ENCODE assay signal across 20 cellular contexts in the genomic region with DNA sequence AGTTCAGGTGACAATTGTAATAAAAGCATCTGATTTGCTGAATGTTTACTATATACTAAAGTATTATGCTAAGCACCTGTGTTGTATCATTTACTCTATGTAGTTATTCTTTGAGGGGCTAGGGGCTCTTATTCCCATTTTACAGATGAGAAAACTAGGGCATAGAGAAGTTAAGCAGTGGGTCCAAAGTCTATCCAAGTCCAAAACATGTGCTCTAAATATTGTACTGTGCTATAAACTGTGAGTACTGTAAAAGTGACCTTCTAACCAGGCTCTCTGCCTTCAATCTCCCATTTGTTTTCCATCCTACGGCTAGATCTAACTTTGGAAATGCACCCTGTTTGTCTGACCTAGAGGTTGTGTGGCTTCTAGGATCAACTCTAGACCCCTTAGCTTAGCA. TPM values are rescaled to one million over a fixed set of nuclear protein-coding genes. Genes with fewer than 3 reads are reported as not detected.
"Had no signal": no experiment of that assay in that cellular context is flagged by ENCODE, and none has a peak within 500 bp of the region (broad histone marks: within the 10 kb centered on the region; RNA-seq: fewer than 3 reads in every experiment).

No MANE protein-coding gene starts in this region.

- H3K27me3 ChIP-seq: ascending aorta, esophagus muscularis mucosa, gastroesophageal sphincter, heart left ventricle, right lobe of liver, testis, upper lobe of right lung had no signal

- H3K9me3 ChIP-seq: ascending aorta, esophagus muscularis mucosa, gastroesophageal sphincter, right lobe of liver, testis, upper lobe of right lung had no signal

- H3K27me3 Mint-ChIP-seq: activated CD4-positive, alpha-beta T cell treated with anti-CD3 and anti-CD28 coated beads for 36 hours; activated naive CD4-positive, alpha-beta T cell treated with anti-CD3 and anti-CD28 coated beads, Interleukin-2, amount 50 U/mL, for 24 hours; stimulated activated naive CD8-positive, alpha-beta T cell treated with anti-CD3 and anti-CD28 coated beads, Interleukin-15, amount 100 ng/mL, for 72 hours had no signal

- H3K36me3 ChIP-seq: right lobe of liver had no signal

- H3K4me3 Mint-ChIP-seq: activated CD4-positive, alpha-beta T cell treated with anti-CD3 and anti-CD28 coated beads for 36 hours; activated naive CD4-positive, alpha-beta T cell treated with anti-CD3 and anti-CD28 coated beads, Interleukin-2, amount 50 U/mL, for 24 hours; neural crest cell; stimulated activated naive CD8-positive, alpha-beta T cell treated with anti-CD3 and anti-CD28 coated beads, Interleukin-15, amount 100 ng/mL, for 72 hours had no signal

- ATAC-seq: activated CD4-positive, alpha-beta T cell treated with anti-CD3 and anti-CD28 coated beads for 36 hours; gastroesophageal sphincter; heart left ventricle; left ventricle myocardium superior; stimulated activated naive CD8-positive, alpha-beta T cell treated with anti-CD3 and anti-CD28 coated beads, Interleukin-15, amount 100 ng/mL, for 72 hours; upper lobe of right lung had no signal

- H3K4me3 ChIP-seq: ascending aorta, esophagus muscularis mucosa, gastroesophageal sphincter, heart left ventricle, smooth muscle cell, testis, upper lobe of right lung had no signal

- DNase-seq: activated CD4-positive, alpha-beta T cell treated with anti-CD3 and anti-CD28 coated beads for 36 hours; activated CD4-positive, alpha-beta T cell treated with anti-CD3 and anti-CD28 coated beads, Interleukin-2, amount 50 U/mL, for 48 hours; activated gamma-delta T cell; effector CD8-positive, alpha-beta T cell; heart left ventricle; left ventricle myocardium superior; mesenchymal stem cell; stimulated activated CD4-positive, alpha-beta T cell treated with anti-CD3 and anti-CD28 coated beads, Interleukin-4, amount 100 ng/mL, for 1 hour; stimulated activated naive CD8-positive, alpha-beta T cell treated with anti-CD3 and anti-CD28 coated beads, Interleukin-15, amount 100 ng/mL, for 72 hours; T-helper 2 cell; testis; upper lobe of right lung; WERI-Rb-1 had no signal

- H3K4me2 ChIP-seq: smooth muscle cell had no signal

- H3K27ac ChIP-seq: ascending aorta, esophagus muscularis mucosa, gastroesophageal sphincter, heart left ventricle, testis, upper lobe of right lung, WERI-Rb-1 had no signal

- H3K27ac Mint-ChIP-seq: activated CD4-positive, alpha-beta T cell treated with anti-CD3 and anti-CD28 coated beads for 36 hours; activated naive CD4-positive, alpha-beta T cell treated with anti-CD3 and anti-CD28 coated beads, Interleukin-2, amount 50 U/mL, for 24 hours had no signal

- H3K9me3 Mint-ChIP-seq: activated naive CD4-positive, alpha-beta T cell treated with anti-CD3 and anti-CD28 coated beads, Interleukin-2, amount 50 U/mL, for 24 hours; stimulated activated naive CD8-positive, alpha-beta T cell treated with anti-CD3 and anti-CD28 coated beads, Interleukin-15, amount 100 ng/mL, for 72 hours had no signal

RNA-seq across cellular contexts. Expression of gene ACVRL1, which starts 53.2 kb away (rescaled TPM):
- total RNA-seq: activated CD4-positive, alpha-beta T cell treated with anti-CD3 and anti-CD28 coated beads for 36 hours had no signal
